18 cellular contexts compared by ENCODE assay signal in the genomic region with DNA sequence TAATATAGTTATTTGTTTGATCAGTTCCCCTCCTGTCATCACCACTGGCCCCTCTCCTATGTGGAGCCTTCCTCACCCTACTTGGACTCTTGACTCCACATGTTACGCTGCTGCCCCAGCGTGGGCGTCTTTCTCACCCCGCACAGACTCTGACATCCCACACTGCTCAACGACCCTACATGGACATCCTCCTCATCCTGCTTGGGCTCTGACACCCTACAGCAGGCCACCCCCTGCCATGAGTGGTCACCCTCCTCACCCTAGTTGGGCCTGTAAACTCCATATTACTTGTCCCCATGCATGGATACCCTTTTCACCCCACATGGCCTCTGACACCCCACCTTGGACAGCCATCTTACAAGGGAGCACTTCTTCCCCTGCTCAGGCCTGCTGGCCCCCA.
"Had no signal": no experiment of that assay in that cellular context is flagged by ENCODE, and none has a peak within 500 bp of the region (broad histone marks: within the 10 kb centered on the region; RNA-seq: fewer than 3 reads in every experiment).

No MANE protein-coding gene starts in this region.

- ATAC-seq: foreskin keratinocyte; left colon; left ventricle myocardium superior; stimulated activated naive CD8-positive, alpha-beta T cell treated with anti-CD3 and anti-CD28 coated beads, Interleukin-15, Interleukin-2, amounts not matched to agents 100 U/mL and 50 U/mL, for 24 hours had no signal

- H3K4me3 ChIP-seq: coronary artery, hepatocyte, lung, ovary, thoracic aorta, transverse colon had no signal

- H3K4me1 ChIP-seq: foreskin keratinocyte, transverse colon had no signal

- H3K36me3 ChIP-seq: ovary had no signal

- H3K27ac ChIP-seq: coronary artery, foreskin keratinocyte, hepatocyte, ovary, thoracic aorta, transverse colon had no signal

- H3K9me3 Mint-ChIP-seq: naive B cell had no signal

- H3K4me2 ChIP-seq: hepatocyte had no signal

- H3K27me3 Mint-ChIP-seq: naive B cell had no signal

- H3K9me3 ChIP-seq: ovary, thoracic aorta, transverse colon had no signal

- H2AFZ ChIP-seq: hepatocyte had no signal

- H3K79me2 ChIP-seq: hepatocyte had no signal

- H3K27me3 ChIP-seq: foreskin keratinocyte, hepatocyte, ovary, transverse colon had no signal

- DNase-seq: caudate nucleus; erythroblast; foreskin keratinocyte; kidney; left colon; left ventricle myocardium superior; mesenchymal stem cell; naive B cell; ovary; right cardiac atrium; small intestine; stimulated activated CD4-positive, alpha-beta T cell treated with anti-CD3 and anti-CD28 coated beads, Interleukin-12 subunit alpha, Interleukin-12 subunit beta, amount 100 ng/mL, for 4 hours; stimulated activated naive CD8-positive, alpha-beta T cell treated with anti-CD3 and anti-CD28 coated beads, Interleukin-15, Interleukin-2, amounts not matched to agents 100 U/mL and 50 U/mL, for 24 hours; transverse colon had no signal
